Comparison of ENCODE assay signal across 8 cellular contexts in the genomic region with DNA sequence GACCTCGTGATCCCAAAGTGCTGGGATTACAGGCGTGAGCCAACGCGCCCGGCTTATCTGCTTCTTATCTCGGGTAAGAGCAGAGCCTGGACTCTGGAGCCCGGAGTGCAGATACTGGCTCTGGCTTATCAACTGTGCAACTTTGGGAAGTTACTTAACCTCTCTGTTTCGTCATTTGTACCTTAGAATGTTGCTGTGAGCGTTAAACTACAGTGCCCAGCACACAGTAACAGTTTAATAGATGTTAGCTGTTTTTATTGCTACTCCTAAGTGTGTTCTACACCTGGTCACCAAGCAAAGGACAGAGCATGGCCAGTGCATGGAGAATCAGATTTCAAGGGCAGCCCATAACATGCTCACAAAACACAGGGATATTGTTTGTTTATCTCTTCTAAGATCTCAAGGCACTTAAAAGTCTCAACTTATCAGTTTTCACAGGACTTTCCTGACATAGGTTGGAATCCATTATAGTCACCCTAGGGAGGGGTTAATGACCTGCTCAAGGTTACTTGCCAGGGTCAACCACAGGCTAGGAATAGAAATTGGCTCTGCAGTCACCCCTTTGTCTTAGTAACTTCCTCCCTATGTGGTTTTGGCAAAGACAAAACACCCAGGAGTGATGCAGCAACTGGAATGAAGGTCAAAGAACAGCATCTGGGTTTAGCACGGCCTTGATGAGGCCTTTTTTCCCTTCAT. TPM values are rescaled to one million over a fixed set of nuclear protein-coding genes. Genes with fewer than 3 reads are reported as not detected.
DNase-seq lines count a peak whose midpoint lies in the region; ATAC-seq and TF ChIP-seq lines count a peak whose summit lies in the region.
"Had no signal": no experiment of that assay in that cellular context is flagged by ENCODE, and none has a peak within 500 bp of the region (broad histone marks: within the 10 kb centered on the region; RNA-seq: fewer than 3 reads in every experiment).

No MANE protein-coding gene starts in this region.

- peak; percentile 80 for ATAC-seq in SK-N-SH treated with all-trans-retinoic acid at 6 μM for 48 hours
- peak; percentile 79 to 88 for ATAC-seq in left cardiac atrium
- ATAC-seq in GM21515 (IDR thresholded peaks at IDR 0.05; ENCODE audit: unreplicated experiment), result no peak

- H3K9ac ChIP-seq in stomach smooth muscle (ENCODE audit: low read length in 2 of 2), result no peak overlapping the region

- no peaks in the 10 kb centered on the region for H3K36me3 ChIP-seq in stomach smooth muscle (ENCODE audit: control insufficient read depth in 2 of 2, insufficient read depth in 2 of 2, low read length in 2 of 2)

- no peaks in the 10 kb centered on the region for H3K9me3 ChIP-seq in stomach smooth muscle (ENCODE audit: control insufficient read depth in 2 of 2, low read length in 2 of 2)

- DNase-seq in HS-5 (ENCODE audit: low read depth) (peak; percentile 85), left cardiac atrium (peak; percentile 79), NK-92 (lab: John Stamatoyannopoulos, UW; ENCODE audit: unreplicated experiment) (no peak), SHP77 (lab: John Stamatoyannopoulos, UW) (no peak)
- DNase-seq: activated CD4-positive, alpha-beta T cell treated with anti-CD3 and anti-CD28 coated beads, Interleukin-2, amount 10 ng/mL, durations not matched to agents 24 days and 14 days had no signal

- intact Hi-C loops in left cardiac atrium (cut with DNase I), result no loop called here

- H3K4me3 ChIP-seq in stomach smooth muscle (ENCODE audit: low read length in 2 of 2), result no peak overlapping the region

- peak overlapping the region; percentile 46 for H3K27ac ChIP-seq in stomach smooth muscle (ENCODE audit: low read length)

- H3K4me1 ChIP-seq in stomach smooth muscle (ENCODE audit: control insufficient read depth, insufficient read depth, low read length), result peaks cover 25% of the 10 kb centered on the region

- no peaks in the 10 kb centered on the region for H3K27me3 ChIP-seq in stomach smooth muscle (ENCODE audit: control insufficient read depth in 1 of 2, insufficient read depth in 2 of 2, low read length in 2 of 2)

TF ChIP-seq in SK-N-SH treated with all-trans-retinoic acid at 6 μM for 48 hours, 23 proteins besides CTCF, POLR2A, EP300 and RAD21:
- TF ChIP-seq ARNTL (CRISPR knock-in tag; IDR thresholded peaks at IDR 0.05; ENCODE audit: borderline replicate concordance, low read depth) (no peak), ZNF565 (CRISPR knock-in tag; conservative IDR thresholded peaks at IDR 0.05; ENCODE audit: low read depth) (no peak), ZFP30 (CRISPR knock-in tag; IDR thresholded peaks at IDR 0.05) (no peak), BACH2 (CRISPR knock-in tag; IDR thresholded peaks at IDR 0.05; ENCODE audit: borderline replicate concordance) (no peak), ZC3H10 (CRISPR knock-in tag; IDR thresholded peaks at IDR 0.05) (no peak), TCF4 (CRISPR knock-in tag; IDR thresholded peaks at IDR 0.05; ENCODE audit: borderline replicate concordance) (no peak), ZNF8 (CRISPR knock-in tag; IDR thresholded peaks at IDR 0.05) (no peak), GLIS3 (CRISPR knock-in tag; IDR thresholded peaks at IDR 0.05) (no peak)
- TF ChIP-seq, protein P1, sequence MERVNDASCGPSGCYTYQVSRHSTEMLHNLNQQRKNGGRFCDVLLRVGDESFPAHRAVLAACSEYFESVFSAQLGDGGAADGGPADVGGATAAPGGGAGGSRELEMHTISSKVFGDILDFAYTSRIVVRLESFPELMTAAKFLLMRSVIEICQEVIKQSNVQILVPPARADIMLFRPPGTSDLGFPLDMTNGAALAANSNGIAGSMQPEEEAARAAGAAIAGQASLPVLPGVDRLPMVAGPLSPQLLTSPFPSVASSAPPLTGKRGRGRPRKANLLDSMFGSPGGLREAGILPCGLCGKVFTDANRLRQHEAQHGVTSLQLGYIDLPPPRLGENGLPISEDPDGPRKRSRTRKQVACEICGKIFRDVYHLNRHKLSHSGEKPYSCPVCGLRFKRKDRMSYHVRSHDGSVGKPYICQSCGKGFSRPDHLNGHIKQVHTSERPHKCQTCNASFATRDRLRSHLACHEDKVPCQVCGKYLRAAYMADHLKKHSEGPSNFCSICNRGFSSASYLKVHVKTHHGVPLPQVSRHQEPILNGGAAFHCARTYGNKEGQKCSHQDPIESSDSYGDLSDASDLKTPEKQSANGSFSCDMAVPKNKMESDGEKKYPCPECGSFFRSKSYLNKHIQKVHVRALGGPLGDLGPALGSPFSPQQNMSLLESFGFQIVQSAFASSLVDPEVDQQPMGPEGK (CRISPR knock-in tag; IDR thresholded peaks at IDR 0.05; ENCODE audit: borderline replicate concordance), result no peak
- TF ChIP-seq, protein P2, sequence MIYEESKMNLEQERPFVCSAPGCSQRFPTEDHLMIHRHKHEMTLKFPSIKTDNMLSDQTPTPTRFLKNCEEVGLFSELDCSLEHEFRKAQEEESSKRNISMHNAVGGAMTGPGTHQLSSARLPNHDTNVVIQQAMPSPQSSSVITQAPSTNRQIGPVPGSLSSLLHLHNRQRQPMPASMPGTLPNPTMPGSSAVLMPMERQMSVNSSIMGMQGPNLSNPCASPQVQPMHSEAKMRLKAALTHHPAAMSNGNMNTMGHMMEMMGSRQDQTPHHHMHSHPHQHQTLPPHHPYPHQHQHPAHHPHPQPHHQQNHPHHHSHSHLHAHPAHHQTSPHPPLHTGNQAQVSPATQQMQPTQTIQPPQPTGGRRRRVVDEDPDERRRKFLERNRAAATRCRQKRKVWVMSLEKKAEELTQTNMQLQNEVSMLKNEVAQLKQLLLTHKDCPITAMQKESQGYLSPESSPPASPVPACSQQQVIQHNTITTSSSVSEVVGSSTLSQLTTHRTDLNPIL (CRISPR knock-in tag; IDR thresholded peaks at IDR 0.05; ENCODE audit: low read depth), result no peak
- TF ChIP-seq, protein P3, sequence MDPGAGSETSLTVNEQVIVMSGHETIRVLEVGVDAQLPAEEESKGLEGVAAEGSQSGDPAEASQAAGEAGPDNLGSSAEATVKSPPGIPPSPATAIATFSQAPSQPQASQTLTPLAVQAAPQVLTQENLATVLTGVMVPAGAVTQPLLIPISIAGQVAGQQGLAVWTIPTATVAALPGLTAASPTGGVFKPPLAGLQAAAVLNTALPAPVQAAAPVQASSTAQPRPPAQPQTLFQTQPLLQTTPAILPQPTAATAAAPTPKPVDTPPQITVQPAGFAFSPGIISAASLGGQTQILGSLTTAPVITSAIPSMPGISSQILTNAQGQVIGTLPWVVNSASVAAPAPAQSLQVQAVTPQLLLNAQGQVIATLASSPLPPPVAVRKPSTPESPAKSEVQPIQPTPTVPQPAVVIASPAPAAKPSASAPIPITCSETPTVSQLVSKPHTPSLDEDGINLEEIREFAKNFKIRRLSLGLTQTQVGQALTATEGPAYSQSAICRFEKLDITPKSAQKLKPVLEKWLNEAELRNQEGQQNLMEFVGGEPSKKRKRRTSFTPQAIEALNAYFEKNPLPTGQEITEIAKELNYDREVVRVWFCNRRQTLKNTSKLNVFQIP (CRISPR knock-in tag; IDR thresholded peaks at IDR 0.05; ENCODE audit: borderline replicate concordance, low read depth), result no peak

RNA-seq across cellular contexts. Expression of a gene that starts 22.5 kb away (rescaled TPM):
- total RNA-seq in left cardiac atrium, result 100 to 1,000 TPM; 189 to 200 TPM

RNA-seq across cellular contexts. Expression of a gene that starts 54.8 kb away (rescaled TPM):
- 100 to 1,000 TPM in 1 of 2 donors, 10 to 100 TPM in 1; 59.6 to 126 TPM for total RNA-seq in left cardiac atrium

Comparison
In these comparisons a context has a peak if more than half of its experiments do, and no peak if none do; other contexts are left out.
1. DNase-seq: peak in HS-5 (single experiment) and left cardiac atrium (single experiment); none in NK-92 (single experiment) and SHP77 (0 of 2).